14 cellular contexts compared by ENCODE assay signal in the genomic region with DNA sequence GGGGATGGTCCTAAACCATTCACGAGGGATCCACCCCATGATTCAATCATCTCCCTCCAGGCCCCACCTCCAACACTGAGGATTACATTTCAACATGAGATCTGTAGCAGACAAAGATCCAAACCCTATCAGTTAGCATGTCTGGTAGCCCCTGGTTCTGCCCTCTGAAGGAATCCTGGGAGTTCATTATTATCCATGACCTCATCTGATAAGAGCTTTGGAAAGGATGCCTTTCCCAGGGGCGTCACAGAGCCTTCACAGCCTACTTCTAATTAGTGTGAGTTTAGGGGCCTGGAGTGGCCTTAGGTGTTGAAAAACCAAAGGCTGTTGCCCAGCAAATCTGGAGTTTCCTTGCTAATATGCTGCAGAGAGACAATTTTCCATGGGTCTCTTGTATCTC. TPM values are rescaled to one million over a fixed set of nuclear protein-coding genes. Genes with fewer than 3 reads are reported as not detected.
A peak's percentile ranks its signal among the peaks of the same experiment; 100 is the strongest.
DNase-seq lines count a peak whose midpoint lies in the region; ATAC-seq and TF ChIP-seq lines count a peak whose summit lies in the region.
"Had no signal": no experiment of that assay in that cellular context is flagged by ENCODE, and none has a peak within 500 bp of the region (broad histone marks: within the 10 kb centered on the region; RNA-seq: fewer than 3 reads in every experiment).

No MANE protein-coding gene starts in this region.

- H3K9me2 ChIP-seq in GM23338 (ENCODE audit: insufficient read depth): peaks cover 6% of the 10 kb centered on the region; the same call in 1 of the 2 replicates

- no peak overlapping the region for H3K4me3 ChIP-seq in GM23338
- H3K4me3 ChIP-seq: A549, GM12878 had no signal

- H3K27me3 Mint-ChIP-seq in GM23338 (ENCODE audit: insufficient read depth, low read depth, poor library complexity) (peaks cover under 1% of the 10 kb centered on the region), nephron (ENCODE audit: low read depth) (no peaks in the 10 kb centered on the region)
- H3K27me3 Mint-ChIP-seq in activated CD4-positive, alpha-beta memory T cell treated with anti-CD3 and anti-CD28 coated beads, Interleukin-2, amount 10 ng/mL, durations not matched to agents 7 days and 5 days: peaks cover 8% of the 10 kb centered on the region
- peaks cover 19% of the 10 kb centered on the region for H3K27me3 Mint-ChIP-seq in activated T-cell treated with anti-CD3 and anti-CD28 coated beads, Interleukin-2, amount 50 U/mL, for 4 hours (ENCODE audit: low read depth)

- no peaks in the 10 kb centered on the region for H3F3A ChIP-seq in GM23338 (replicated peaks; ENCODE audit: low read depth)

- H3K9me3 Mint-ChIP-seq in GM23338 (no peaks in the 10 kb centered on the region), nephron (no peaks in the 10 kb centered on the region)
- H3K9me3 Mint-ChIP-seq in activated CD4-positive, alpha-beta memory T cell treated with anti-CD3 and anti-CD28 coated beads, Interleukin-2, amount 10 ng/mL, durations not matched to agents 7 days and 5 days: no peaks in the 10 kb centered on the region
- no peaks in the 10 kb centered on the region for H3K9me3 Mint-ChIP-seq in activated T-cell treated with anti-CD3 and anti-CD28 coated beads, Interleukin-2, amount 50 U/mL, for 4 hours
- H3K9me3 Mint-ChIP-seq: CD14-positive monocyte; CD8-positive, alpha-beta T cell had no signal

- no peak overlapping the region for H3K4me2 ChIP-seq in GM23338
- H3K4me2 ChIP-seq: A549 had no signal

- POLR2A ChIA-PET in activated CD4-positive, alpha-beta memory T cell treated with anti-CD3 and anti-CD28 coated beads, Interleukin-2, amount 10 ng/mL, durations not matched to agents 7 days and 5 days (lab: Charles Lee): no interaction called here

- H3K36me3 Mint-ChIP-seq in GM23338 (ENCODE audit: low read depth): no peaks in the 10 kb centered on the region; the same call in 2 of the 3 replicates
- no peaks in the 10 kb centered on the region for H3K36me3 Mint-ChIP-seq in nephron (ENCODE audit: low read depth)
- H3K36me3 Mint-ChIP-seq in activated CD4-positive, alpha-beta memory T cell treated with anti-CD3 and anti-CD28 coated beads, Interleukin-2, amount 10 ng/mL, durations not matched to agents 7 days and 5 days (ENCODE audit: low read depth): no peaks in the 10 kb centered on the region
- no peaks in the 10 kb centered on the region for H3K36me3 Mint-ChIP-seq in activated T-cell treated with anti-CD3 and anti-CD28 coated beads, Interleukin-2, amount 50 U/mL, for 4 hours (ENCODE audit: insufficient read depth)
- H3K36me3 Mint-ChIP-seq: CD14-positive monocyte; CD8-positive, alpha-beta T cell had no signal

- no peak overlapping the region for H3K4me3 Mint-ChIP-seq in GM23338
- no peak overlapping the region for H3K4me3 Mint-ChIP-seq in nephron
- no peak overlapping the region for H3K4me3 Mint-ChIP-seq in activated CD4-positive, alpha-beta memory T cell treated with anti-CD3 and anti-CD28 coated beads, Interleukin-2, amount 10 ng/mL, durations not matched to agents 7 days and 5 days
- H3K4me3 Mint-ChIP-seq in activated T-cell treated with anti-CD3 and anti-CD28 coated beads, Interleukin-2, amount 50 U/mL, for 4 hours: no peak overlapping the region
- H3K4me3 Mint-ChIP-seq: CD8-positive, alpha-beta T cell; H9 had no signal

- CTCF ChIA-PET in activated CD4-positive, alpha-beta memory T cell treated with anti-CD3 and anti-CD28 coated beads, Interleukin-2, amount 10 ng/mL, durations not matched to agents 7 days and 5 days (lab: Charles Lee): no interaction called here

- H3K27ac Mint-ChIP-seq in GM23338: no peak overlapping the region
- peak overlapping the region in 2 of 3 experiments; percentile 33 to 68 for H3K27ac Mint-ChIP-seq in nephron
- no peak overlapping the region for H3K27ac Mint-ChIP-seq in activated CD4-positive, alpha-beta memory T cell treated with anti-CD3 and anti-CD28 coated beads, Interleukin-2, amount 10 ng/mL, durations not matched to agents 7 days and 5 days
- H3K27ac Mint-ChIP-seq: CD8-positive, alpha-beta T cell; H9 had no signal

- peak overlapping the region; percentile 47; the same call in 1 of the 2 replicates for H2AFZ ChIP-seq in GM23338

- DNase-seq in GM23338 (ENCODE audit: low spot score): no peak
- DNase-seq in foreskin keratinocyte: no peak
- no peak for DNase-seq in cardiac septum (ENCODE audit: low spot score)
- no peak for DNase-seq in activated CD4-positive, alpha-beta memory T cell treated with anti-CD3 and anti-CD28 coated beads, Interleukin-2, amount 10 ng/mL, durations not matched to agents 7 days and 5 days
- DNase-seq in activated T-cell treated with anti-CD3 and anti-CD28 coated beads, Interleukin-2, amount 50 U/mL, for 4 hours: no peak
- DNase-seq: CD8-positive, alpha-beta T cell; COR-L47; GOT3; H9; IMR-90 had no signal

- H3K4me1 Mint-ChIP-seq in GM23338 (peaks cover 14% of the 10 kb centered on the region), nephron (peaks cover 41% of the 10 kb centered on the region)
- no peaks in the 10 kb centered on the region for H3K4me1 Mint-ChIP-seq in activated CD4-positive, alpha-beta memory T cell treated with anti-CD3 and anti-CD28 coated beads, Interleukin-2, amount 10 ng/mL, durations not matched to agents 7 days and 5 days
- no peaks in the 10 kb centered on the region for H3K4me1 Mint-ChIP-seq in activated T-cell treated with anti-CD3 and anti-CD28 coated beads, Interleukin-2, amount 50 U/mL, for 4 hours (ENCODE audit: low read depth)

- no peaks in the 10 kb centered on the region for H4K20me1 ChIP-seq in GM23338 (replicated peaks; ENCODE audit: insufficient read depth)

- no peaks in the 10 kb centered on the region for H3K36me3 ChIP-seq in GM23338 (ENCODE audit: insufficient read depth)

- peaks cover 6% of the 10 kb centered on the region for H3K4me1 ChIP-seq in GM23338 (ENCODE audit: insufficient read depth)
- H3K4me1 ChIP-seq in foreskin keratinocyte: no peaks in the 10 kb centered on the region
- H3K4me1 ChIP-seq: A549 had no signal

- TF ChIP-seq CTCF in GM23338 (conservative IDR thresholded peaks at IDR 0.05; ENCODE audit: low read depth in 2 of 2) (no peak), foreskin keratinocyte (conservative IDR thresholded peaks at IDR 0.05) (no peak), nephron (IDR thresholded peaks at IDR 0.05; ENCODE audit: unreplicated experiment in 3 of 3) (no peak)

- ATAC-seq in GM23338: no peak
- peak; percentile 31 for ATAC-seq in foreskin keratinocyte
- no peak for ATAC-seq in activated T-cell treated with anti-CD3 and anti-CD28 coated beads, Interleukin-2, amount 50 U/mL, for 4 hours
- ATAC-seq: A549; CD8-positive, alpha-beta T cell; GM12878 had no signal

- 0 out of 2 replicates have a peak, but pooled peaks cover 8% of the 10 kb centered on the region for H3K27me3 ChIP-seq in GM23338 (ENCODE audit: insufficient read depth)
- peaks cover 2% of the 10 kb centered on the region for H3K27me3 ChIP-seq in foreskin keratinocyte

- H3K27ac ChIP-seq in GM23338 (ENCODE audit: low read depth): no peak overlapping the region
- no peak overlapping the region for H3K27ac ChIP-seq in foreskin keratinocyte
- H3K27ac ChIP-seq: A549 had no signal

- intact Hi-C loops in cardiac septum (cut with DNase I): no loop called here

- no peaks in the 10 kb centered on the region for H3K79me2 ChIP-seq in GM23338 (replicated peaks; ENCODE audit: insufficient read depth)

TF ChIP-seq in GM23338, 12 proteins besides CTCF, POLR2A, EP300 and RAD21:
- TF ChIP-seq ZNF331 (CRISPR knock-in tag; IDR thresholded peaks at IDR 0.05; ENCODE audit: low read depth): no peak

RNA-seq across cellular contexts. Expression of a gene that starts 8.6 kb away (rescaled TPM):
- 635 and 714 TPM in 2 replicates for total RNA-seq in GM23338 (2014; rRNA removed; shearing (Covaris generic))
- polyA plus RNA-seq in GM23338 (2016; fragmentation: Nextera tagmentation; extraction: Ambion mirVana) (601 and 667 TPM in 2 replicates), foreskin keratinocyte (303 and 337 TPM in 2 replicates)
- total RNA-seq in foreskin keratinocyte (316 and 327 TPM in 2 replicates), cardiac septum (137 TPM)
- total RNA-seq in activated CD4-positive, alpha-beta memory T cell treated with anti-CD3 and anti-CD28 coated beads, Interleukin-2, amount 10 ng/mL, durations not matched to agents 7 days and 5 days: 100 to 1,000 TPM; 246 to 249 TPM
- total RNA-seq in activated T-cell treated with anti-CD3 and anti-CD28 coated beads, Interleukin-2, amount 50 U/mL, for 4 hours: 100 to 1,000 TPM; 418 to 482 (median 438) TPM

Comparison
In these comparisons a context has a peak if more than half of its experiments do, and no peak if none do; other contexts are left out.
1. H3K27ac Mint-ChIP-seq: peak in nephron (2 of 3); none in GM23338 (single experiment) and activated CD4-positive, alpha-beta memory T cell treated with anti-CD3 and anti-CD28 coated beads, Interleukin-2, amount 10 ng/mL, durations not matched to agents 7 days and 5 days (single experiment).